In the genomic region with DNA sequence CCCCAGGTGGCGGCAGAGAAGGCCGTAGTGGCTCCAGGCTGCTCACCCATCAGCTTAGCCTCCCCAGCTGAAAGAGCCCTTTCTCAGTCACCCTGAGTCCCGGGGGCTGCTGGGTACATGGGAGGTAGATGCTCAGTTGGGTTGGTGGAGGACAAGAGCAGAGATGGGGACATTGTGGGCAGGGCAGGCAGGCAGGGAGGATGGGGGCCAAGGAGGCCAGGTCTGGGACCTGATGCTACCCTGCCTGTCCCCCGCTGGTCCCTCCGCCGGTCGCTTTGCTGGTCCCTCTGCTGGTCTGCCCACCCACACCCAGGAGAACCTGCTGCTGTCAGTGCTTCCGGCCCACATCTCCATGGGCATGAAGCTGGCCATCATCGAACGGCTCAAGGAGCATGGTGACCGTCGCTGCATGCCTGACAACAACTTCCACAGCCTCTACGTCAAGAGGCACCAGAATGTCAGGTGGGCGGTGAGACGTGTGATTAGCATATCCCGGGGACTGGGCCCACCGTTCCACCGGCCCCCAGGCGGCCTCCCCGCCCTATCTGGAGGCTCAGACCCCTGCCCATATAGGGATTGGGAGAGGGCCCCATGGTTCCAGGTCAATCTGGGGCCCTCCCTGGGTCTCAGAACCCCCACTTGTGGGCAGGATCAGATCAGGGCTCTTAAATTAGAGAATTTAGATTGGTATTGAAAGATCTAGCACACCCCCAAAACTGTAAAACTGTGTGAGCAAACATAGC, we compare ENCODE assay signal across 1 cellular context.
TF ChIP-seq lines count a peak whose summit lies in the region.

No MANE protein-coding gene starts in this region.

TF ChIP-seq in IMR-90, 13 proteins besides CTCF, POLR2A, EP300 and RAD21 (continued from another document):
- no peak for TF ChIP-seq MAZ (IDR thresholded peaks at IDR 0.05; ENCODE audit: borderline replicate concordance, low read depth, low read length)
- TF ChIP-seq, protein P1, sequence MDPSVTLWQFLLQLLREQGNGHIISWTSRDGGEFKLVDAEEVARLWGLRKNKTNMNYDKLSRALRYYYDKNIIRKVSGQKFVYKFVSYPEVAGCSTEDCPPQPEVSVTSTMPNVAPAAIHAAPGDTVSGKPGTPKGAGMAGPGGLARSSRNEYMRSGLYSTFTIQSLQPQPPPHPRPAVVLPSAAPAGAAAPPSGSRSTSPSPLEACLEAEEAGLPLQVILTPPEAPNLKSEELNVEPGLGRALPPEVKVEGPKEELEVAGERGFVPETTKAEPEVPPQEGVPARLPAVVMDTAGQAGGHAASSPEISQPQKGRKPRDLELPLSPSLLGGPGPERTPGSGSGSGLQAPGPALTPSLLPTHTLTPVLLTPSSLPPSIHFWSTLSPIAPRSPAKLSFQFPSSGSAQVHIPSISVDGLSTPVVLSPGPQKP (IDR thresholded peaks at IDR 0.05; ENCODE audit: borderline replicate concordance, low read depth, low read length): no peak
- TF ChIP-seq BHLHE40 (IDR thresholded peaks at IDR 0.05; ENCODE audit: low read depth, low read length): no peak
- TF ChIP-seq RFX5 (IDR thresholded peaks at IDR 0.05; ENCODE audit: low read depth, low read length): no peak
- no peak for TF ChIP-seq SMC3 (IDR thresholded peaks at IDR 0.05; ENCODE audit: low read depth, low read length)
- TF ChIP-seq MXI1 (IDR thresholded peaks at IDR 0.05; ENCODE audit: borderline replicate concordance, low read depth, low read length): no peak
- TF ChIP-seq, protein P2, sequence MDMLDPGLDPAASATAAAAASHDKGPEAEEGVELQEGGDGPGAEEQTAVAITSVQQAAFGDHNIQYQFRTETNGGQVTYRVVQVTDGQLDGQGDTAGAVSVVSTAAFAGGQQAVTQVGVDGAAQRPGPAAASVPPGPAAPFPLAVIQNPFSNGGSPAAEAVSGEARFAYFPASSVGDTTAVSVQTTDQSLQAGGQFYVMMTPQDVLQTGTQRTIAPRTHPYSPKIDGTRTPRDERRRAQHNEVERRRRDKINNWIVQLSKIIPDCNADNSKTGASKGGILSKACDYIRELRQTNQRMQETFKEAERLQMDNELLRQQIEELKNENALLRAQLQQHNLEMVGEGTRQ (IDR thresholded peaks at IDR 0.05; ENCODE audit: low read depth, low read length): no peak
- TF ChIP-seq CEBPB (IDR thresholded peaks at IDR 0.05; ENCODE audit: low read depth, low read length): no peak
